Comparison of ENCODE assay signal across 8 cellular contexts in genomic region chr18:9711361-9712129, GRCh38. TPM values are rescaled to one million over a fixed set of nuclear protein-coding genes. Genes with fewer than 3 reads are reported as not detected.
A peak's percentile ranks its signal among the peaks of the same experiment; 100 is the strongest.
DNase-seq lines count a peak whose midpoint lies in the region; ATAC-seq and TF ChIP-seq lines count a peak whose summit lies in the region.

No MANE protein-coding gene starts in this region.

- H3K4me3 ChIP-seq in esophagus squamous epithelium = peak overlapping the region in 1 of 4 donors; percentile 18

- CTCF ChIA-PET in GM10248 (lab: Yijun Ruan, JAX) = interaction anchor here (1.9 kb wide), 1 partner anchor 13 kb away, joined by 5 read pairs; no protein-coding TSS in a partner anchor

- DNase-seq in GM10248 (ENCODE audit: extremely low spot score) (peak; percentile 79), GM20000 (ENCODE audit: low spot score) (peak; percentile 85), esophagus squamous epithelium (lab: John Stamatoyannopoulos, UW) (no peak), cerebellar nuclear complex (lab: John Stamatoyannopoulos, UW) (no peak), HUDEP-2 (lab: John Stamatoyannopoulos, UW; ENCODE audit: unreplicated experiment in 76 of 76) (no peak), kidney tubule cell (ENCODE audit: low spot score) (no peak)
- DNase-seq in stimulated activated CD4-positive, alpha-beta T cell treated with anti-CD3 and anti-CD28 coated beads, Interleukin-4, amount 100 ng/mL, for 4 hours = no peak

- no peaks in the 10 kb centered on the region for H3K27me3 ChIP-seq in esophagus squamous epithelium

- TF ChIP-seq CTCF in GM10248 (IDR thresholded peaks at IDR 0.05; ENCODE audit: control extremely low read depth, extremely low read depth, low read depth, missing control alignments) (no peak), GM20000 (IDR thresholded peaks at IDR 0.05; ENCODE audit: extremely low read depth, missing control alignments) (no peak), esophagus squamous epithelium (IDR thresholded peaks at IDR 0.05) (no peak)

- TF ChIP-seq POLR2A in esophagus squamous epithelium (IDR thresholded peaks at IDR 0.05) = peak in 1 of 4 donors; percentile 10

- POLR2A ChIA-PET in GM10248 (lab: Yijun Ruan, JAX) = interaction anchor here (0.6 kb wide), 1 partner anchor 93 kb away, joined by 3 read pairs; no protein-coding TSS in a partner anchor

- WGBS in esophagus squamous epithelium, 2 donors = 45 to 68% methylated on average over 5 to 7 of the region's 7 CpGs

- H3K9me3 ChIP-seq in esophagus squamous epithelium = no peaks in the 10 kb centered on the region

- intact Hi-C loops in esophagus squamous epithelium (cut with DNase I) = loop anchor here (10.0 kb wide), 1 partner anchor 213 kb away; no protein-coding TSS in a partner anchor

- ATAC-seq in HG03521 (IDR thresholded peaks at IDR 0.05; ENCODE audit: unreplicated experiment) = peak; percentile 64

- H3K27ac ChIP-seq in esophagus squamous epithelium = peak overlapping the region in 3 of 4 donors; percentile 1 to 51 (median 13)

- H3K36me3 ChIP-seq in esophagus squamous epithelium = no peaks in the 10 kb centered on the region

- peaks cover 18 to 53% (median 28%) of the 10 kb centered on the region in 3 donors for H3K4me1 ChIP-seq in esophagus squamous epithelium

RNA-seq across cellular contexts. Expression of gene RAB31, which starts 3.4 kb away (rescaled TPM):
- 10 to 100 TPM; 17.4 to 76.0 (median 45.0) TPM for total RNA-seq in esophagus squamous epithelium

Comparison
In these comparisons a context has a peak if more than half of its experiments do, and no peak if none do; other contexts are left out.
1. DNase-seq: peak in GM10248 (single experiment) and GM20000 (single experiment); none in esophagus squamous epithelium (single experiment), cerebellar nuclear complex (0 of 2), stimulated activated CD4-positive, alpha-beta T cell treated with anti-CD3 and anti-CD28 coated beads, Interleukin-4, amount 100 ng/mL, for 4 hours (0 of 2), HUDEP-2 (0 of 76) and kidney tubule cell (single experiment).